8 cellular contexts compared by ENCODE assay signal in genomic region chr10:35090162-35090954, GRCh38. TPM values are rescaled to one million over a fixed set of nuclear protein-coding genes. Genes with fewer than 3 reads are reported as not detected.
A peak's percentile ranks its signal among the peaks of the same experiment; 100 is the strongest.
DNase-seq lines count a peak whose midpoint lies in the region; ATAC-seq and TF ChIP-seq lines count a peak whose summit lies in the region.

TSS of gene CUL2 (minus strand) at chr10:35090341. CDS start at chr10:35071317, 19,024 bp downstream.

- CTCF ChIA-PET in PC-9 (lab: Charles Lee) = no interaction called here

- H3K4me3 Mint-ChIP-seq in activated T-cell treated with anti-CD3 and anti-CD28 coated beads, Interleukin-2, amount 50 U/mL, for 4 hours = peak within 1 kb of the TSS; percentile 87

- peak within 1 kb of the TSS; percentile 72 for H2AFZ ChIP-seq in PC-9

- H3K4me1 ChIP-seq in PC-9 (replicated peaks; ENCODE audit: insufficient read depth) = peaks cover 14% of the 10 kb centered on the region
- peaks cover 20% of the 10 kb centered on the region for H3K4me1 ChIP-seq in muscle layer of colon (ENCODE audit: insufficient read depth, low read length)

- H3K27ac ChIP-seq in PC-9 (peak within 1 kb of the TSS; percentile 60), muscle layer of colon (ENCODE audit: low read depth, low read length) (peak within 1 kb of the TSS; percentile 74)

- H3K4me2 ChIP-seq in PC-9 = peak within 1 kb of the TSS; percentile 92

- no TSS peak for BruUV-seq in PC-9 (replicated peaks; lab: Mats Ljungman, UMichigan)

- H3K27me3 ChIP-seq in PC-9 (ENCODE audit: insufficient read depth, low read depth) = no peaks in the 10 kb centered on the region
- no peaks in the 10 kb centered on the region for H3K27me3 ChIP-seq in muscle layer of colon (ENCODE audit: control insufficient read depth in 1 of 2, insufficient read depth in 2 of 2, low read length in 2 of 2)

- no peaks in the 10 kb centered on the region for H3K9me3 Mint-ChIP-seq in activated T-cell treated with anti-CD3 and anti-CD28 coated beads, Interleukin-2, amount 50 U/mL, for 4 hours

- in situ Hi-C loops in KBM-7 (cut with MboI; ENCODE audit: low pct_unique_long_range_greater_than_20kb, low sequenced_read_pairs) = no loop called here

- H3K4me3 ChIP-seq in PC-9 = peak within 1 kb of the TSS; percentile 67
- H3K4me3 ChIP-seq in muscle layer of colon (ENCODE audit: low read depth in 1 of 2, low read length in 2 of 2) = peak within 1 kb of the TSS; percentile 61 to 82

- intact Hi-C loops in PC-9 (cut with micrococcal nuclease; ENCODE audit: unreplicated experiment) = no loop called here

- peaks cover 5% of the 10 kb centered on the region for H3K36me3 Mint-ChIP-seq in activated T-cell treated with anti-CD3 and anti-CD28 coated beads, Interleukin-2, amount 50 U/mL, for 4 hours (ENCODE audit: insufficient read depth)

- no peaks in the 10 kb centered on the region for H3K9me3 ChIP-seq in PC-9 (ENCODE audit: insufficient read depth, low read depth)
- H3K9me3 ChIP-seq in muscle layer of colon (ENCODE audit: low read length) = no peaks in the 10 kb centered on the region

- no peaks in the 10 kb centered on the region for H3K9me2 ChIP-seq in PC-9 (ENCODE audit: insufficient read depth)

- H3K9ac ChIP-seq in muscle layer of colon (ENCODE audit: low read length) = peak within 1 kb of the TSS; percentile 29

- no peak for TF ChIP-seq CTCF in PC-9 (conservative IDR thresholded peaks at IDR 0.05)

- peaks cover 43% of the 10 kb centered on the region for H3K79me2 ChIP-seq in PC-9 (ENCODE audit: low read depth)

- ATAC-seq in GM21723 (IDR thresholded peaks at IDR 0.05; ENCODE audit: unreplicated experiment) (peak; percentile 96), esophagus mucosa (peak; percentile 95)
- peak; percentile 98 to 99 for ATAC-seq in activated T-cell treated with anti-CD3 and anti-CD28 coated beads, Interleukin-2, amount 50 U/mL, for 4 hours

- H3F3A ChIP-seq in PC-9 (ENCODE audit: insufficient read depth, low read depth) = no peaks in the 10 kb centered on the region

- DNase-seq in DMS53 (lab: John Stamatoyannopoulos, UW) (peak; percentile 97), KBM-7 (peak; percentile 95), PC-9 (peak; percentile 71 to 91)
- DNase-seq in activated T-cell treated with anti-CD3 and anti-CD28 coated beads, Interleukin-2, amount 50 U/mL, for 4 hours = peak; percentile 87
- peak; percentile 76 to 82 for DNase-seq in stimulated activated CD8-positive, alpha-beta memory T cell treated with anti-CD3 and anti-CD28 coated beads, Interleukin-7, amount 100 ng/mL, for 1 hour (ENCODE audit: low read depth in 2 of 2)

- POLR2A ChIA-PET in PC-9 (lab: Charles Lee; ENCODE audit: unreplicated experiment) = interaction anchor here (0.6 to 0.7 kb wide), 2 partner anchors 15 to 131 kb away, joined by 4 read pairs; no protein-coding TSS in a partner anchor

- H3K36me3 ChIP-seq in PC-9 (ENCODE audit: low read depth) = no peaks in the 10 kb centered on the region
- no peaks in the 10 kb centered on the region for H3K36me3 ChIP-seq in muscle layer of colon (ENCODE audit: insufficient read depth, low read length)

- H3K27me3 Mint-ChIP-seq in activated T-cell treated with anti-CD3 and anti-CD28 coated beads, Interleukin-2, amount 50 U/mL, for 4 hours (ENCODE audit: low read depth) = no peaks in the 10 kb centered on the region

- H4K20me1 ChIP-seq in PC-9 (ENCODE audit: insufficient read depth) = no peaks in the 10 kb centered on the region

- H3K4me1 Mint-ChIP-seq in activated T-cell treated with anti-CD3 and anti-CD28 coated beads, Interleukin-2, amount 50 U/mL, for 4 hours (ENCODE audit: low read depth) = peaks cover 47% of the 10 kb centered on the region

RNA-seq across cellular contexts. Expression of gene CUL2, which starts in this region (rescaled TPM):
- 24.7 and 31.5 TPM in 2 replicates for total RNA-seq in PC-9 (2021)
- 10 to 100 TPM; 48.9 to 54.8 (median 50.2) TPM for total RNA-seq in activated T-cell treated with anti-CD3 and anti-CD28 coated beads, Interleukin-2, amount 50 U/mL, for 4 hours
- total RNA-seq in esophagus mucosa = 21.2 TPM

Comparison
In these comparisons a context has a peak if more than half of its experiments do, and no peak if none do; other contexts are left out.
1. Peak in every context shown above with its lines: DNase-seq, ATAC-seq, H3K4me3 ChIP-seq and H3K27ac ChIP-seq.